ENCODE assay signal across 8 cellular contexts in genomic region chr16:50152807-50153647, GRCh38. TPM values are rescaled to one million over a fixed set of nuclear protein-coding genes. Genes with fewer than 3 reads are reported as not detected.
DNase-seq lines count a peak whose midpoint lies in the region; ATAC-seq and TF ChIP-seq lines count a peak whose summit lies in the region.

TSS of gene TENT4B (plus strand) at chr16:50153306. CDS start at chr16:50153622, 316 bp downstream.

- H3K27ac Mint-ChIP-seq in nephron progenitor cell: no peak within 1 kb of the TSS
- peak within 1 kb of the TSS; percentile 99 for H3K27ac Mint-ChIP-seq in stimulated activated naive CD8-positive, alpha-beta T cell treated with anti-CD3 and anti-CD28 coated beads, Interleukin-15, Interleukin-2, amounts not matched to agents 100 ng/mL and 50 ng/mL, for 24 hours

- peak within 1 kb of the TSS; percentile 90 for H3K4me3 Mint-ChIP-seq in nephron progenitor cell
- H3K4me3 Mint-ChIP-seq in stimulated activated naive CD8-positive, alpha-beta T cell treated with anti-CD3 and anti-CD28 coated beads, Interleukin-15, Interleukin-2, amounts not matched to agents 100 ng/mL and 50 ng/mL, for 24 hours: peak within 1 kb of the TSS; percentile 86

- peak within 1 kb of the TSS; percentile 86 for H3K4me2 ChIP-seq in DOHH2 (ENCODE audit: low read length)

- H3K27ac ChIP-seq in DOHH2 (ENCODE audit: low read depth, low read length) (peak within 1 kb of the TSS; percentile 73), HUES64 (ENCODE audit: low read depth, low read length) (peak within 1 kb of the TSS; percentile 93)

- H3K4me3 ChIP-seq in DOHH2 (ENCODE audit: low read length) (peak within 1 kb of the TSS; percentile 85), HUES64 (ENCODE audit: low read length) (peak within 1 kb of the TSS; percentile 84), fibroblast of pulmonary artery (replicated peaks; ENCODE audit: low read depth, low read length) (peak within 1 kb of the TSS; percentile 76)

- H3K27me3 Mint-ChIP-seq in nephron progenitor cell (ENCODE audit: low read depth, poor library complexity): peaks cover 14% of the 10 kb centered on the region
- H3K27me3 Mint-ChIP-seq in stimulated activated naive CD8-positive, alpha-beta T cell treated with anti-CD3 and anti-CD28 coated beads, Interleukin-15, Interleukin-2, amounts not matched to agents 100 ng/mL and 50 ng/mL, for 24 hours: no peaks in the 10 kb centered on the region

- peak within 1 kb of the TSS; percentile 97 for H3K9ac ChIP-seq in HUES64 (ENCODE audit: low read depth, low read length)

- H4K20me1 ChIP-seq in DOHH2 (ENCODE audit: control insufficient read depth, insufficient read depth, low read depth, low read length): peaks cover 19% of the 10 kb centered on the region

- TF ChIP-seq CTCF in DOHH2 (IDR thresholded peaks at IDR 0.05; ENCODE audit: low read depth, low read length, poor library complexity, severe bottlenecking): no peak
- no peak for TF ChIP-seq CTCF in fibroblast of pulmonary artery (IDR thresholded peaks at IDR 0.05; ENCODE audit: low read length, missing control alignments)
- TF ChIP-seq CTCF in nephron progenitor cell (IDR thresholded peaks at IDR 0.05): no peak

- H3K9me3 Mint-ChIP-seq in nephron progenitor cell: no peaks in the 10 kb centered on the region
- H3K9me3 Mint-ChIP-seq in stimulated activated naive CD8-positive, alpha-beta T cell treated with anti-CD3 and anti-CD28 coated beads, Interleukin-15, Interleukin-2, amounts not matched to agents 100 ng/mL and 50 ng/mL, for 24 hours: no peaks in the 10 kb centered on the region

- ATAC-seq in GM21526 (IDR thresholded peaks at IDR 0.05; ENCODE audit: low FRiP score, unreplicated experiment): peak; percentile 75

- H3K27me3 ChIP-seq in DOHH2 (ENCODE audit: control insufficient read depth, low read length) (no peaks in the 10 kb centered on the region), HUES64 (ENCODE audit: insufficient read depth, low read length) (peaks cover 6% of the 10 kb centered on the region; the same call in 1 of the 2 replicates)

- peaks cover 43% of the 10 kb centered on the region for H3K79me2 ChIP-seq in DOHH2 (ENCODE audit: control insufficient read depth, low read length)

- H3K36me3 Mint-ChIP-seq in nephron progenitor cell (ENCODE audit: low read depth): peaks cover 5% of the 10 kb centered on the region
- H3K36me3 Mint-ChIP-seq in stimulated activated naive CD8-positive, alpha-beta T cell treated with anti-CD3 and anti-CD28 coated beads, Interleukin-15, Interleukin-2, amounts not matched to agents 100 ng/mL and 50 ng/mL, for 24 hours (ENCODE audit: low read depth): peaks cover 4% of the 10 kb centered on the region

- H3K4me1 Mint-ChIP-seq in nephron progenitor cell: peaks cover 38% of the 10 kb centered on the region
- H3K4me1 Mint-ChIP-seq in stimulated activated naive CD8-positive, alpha-beta T cell treated with anti-CD3 and anti-CD28 coated beads, Interleukin-15, Interleukin-2, amounts not matched to agents 100 ng/mL and 50 ng/mL, for 24 hours (ENCODE audit: low read depth): peaks cover 33% of the 10 kb centered on the region

- H3K9me3 ChIP-seq in DOHH2 (ENCODE audit: control insufficient read depth, insufficient read depth, low read length) (no peaks in the 10 kb centered on the region), HUES64 (ENCODE audit: insufficient read depth, low read depth, low read length) (no peaks in the 10 kb centered on the region)

- H3K9me2 ChIP-seq in DOHH2 (replicated peaks; ENCODE audit: control insufficient read depth, low read length): no peaks in the 10 kb centered on the region

- under 1% methylated on average over 106 of the region's 121 CpGs for WGBS in HUES64

- H3K4me1 ChIP-seq in DOHH2 (ENCODE audit: control insufficient read depth, low read length) (peaks cover 36% of the 10 kb centered on the region), HUES64 (ENCODE audit: insufficient read depth, low read length) (peaks cover 14% of the 10 kb centered on the region)

- H3F3A ChIP-seq in DOHH2 (ENCODE audit: control insufficient read depth, insufficient read depth): peaks cover 5% of the 10 kb centered on the region; the same call in 1 of the 2 replicates

- H3K36me3 ChIP-seq in DOHH2 (ENCODE audit: control insufficient read depth, low read length) (peaks cover 6% of the 10 kb centered on the region; the same call in 1 of the 2 replicates), HUES64 (ENCODE audit: insufficient read depth, low read length) (no peaks in the 10 kb centered on the region)

- DNase-seq in RPMI8226 (peak; percentile 91), fibroblast of pulmonary artery (ENCODE audit: low read depth) (peak; percentile 86), nephron progenitor cell (peak; percentile 84)
- peak; percentile 89 for DNase-seq in activated effector memory CD4-positive, alpha-beta T cell treated with Interleukin-2 at 50 U/mL for 16 hours

RNA-seq across cellular contexts. Expression of gene TENT4B, which starts in this region (rescaled TPM):
- 8.0 TPM for polyA plus RNA-seq in HUES64 (2013, experiment 1 of 2)
- polyA plus RNA-seq in HUES64 (2013, experiment 2 of 2): 7.2 TPM

Comparison
In these comparisons a context has a peak if more than half of its experiments do, and no peak if none do; other contexts are left out.
1. Peak in every context shown above with its lines: DNase-seq, ATAC-seq, H3K4me3 ChIP-seq and H3K27ac ChIP-seq.